In the genomic region with DNA sequence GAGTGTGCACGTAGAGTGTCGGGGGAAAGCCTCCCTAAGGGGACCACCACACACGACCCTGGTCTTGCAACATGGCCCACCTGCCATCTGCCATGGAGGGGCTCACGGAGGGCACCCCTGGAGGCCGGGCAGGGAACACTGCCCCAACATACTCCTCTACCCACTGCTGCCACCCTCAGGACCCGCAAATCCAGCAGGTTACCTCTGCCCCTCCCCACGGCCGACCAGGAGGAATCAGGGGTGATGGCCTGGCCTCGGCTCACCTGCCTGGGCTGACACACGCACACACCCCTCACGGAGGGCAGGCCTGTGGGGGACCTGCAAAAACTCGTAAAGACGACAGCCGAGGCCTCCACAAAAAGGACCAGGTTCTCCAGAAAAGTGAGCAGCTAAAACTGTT, we compare ENCODE assay signal across 25 cellular contexts. TPM values are rescaled to one million over a fixed set of nuclear protein-coding genes. Genes with fewer than 3 reads are reported as not detected.
DNase-seq lines count a peak whose midpoint lies in the region; ATAC-seq and TF ChIP-seq lines count a peak whose summit lies in the region.
"Had no signal": no experiment of that assay in that cellular context is flagged by ENCODE, and none has a peak within 500 bp of the region (broad histone marks: within the 10 kb centered on the region; RNA-seq: fewer than 3 reads in every experiment).

No MANE protein-coding gene starts in this region.

- TF ChIP-seq RAD21 in SK-N-SH (IDR thresholded peaks at IDR 0.05; ENCODE audit: low read length) = no peak

- H3K79me2 ChIP-seq in PC-3 (ENCODE audit: low read length) (no peaks in the 10 kb centered on the region), SK-N-SH (ENCODE audit: insufficient read depth) (no peaks in the 10 kb centered on the region)

- no peaks in the 10 kb centered on the region for H3K4me1 ChIP-seq in PC-3 (ENCODE audit: insufficient read depth, low read length)
- peaks cover 0 to 2% of the 10 kb centered on the region in 2 experiments; a peak in 1 of 4 replicates for H3K4me1 ChIP-seq in SK-N-SH (ENCODE audit: control insufficient read depth in 1 of 2, insufficient read depth in 2 of 2, low read depth in 1 of 2, low read length in 1 of 2)
- H3K4me1 ChIP-seq: Peyer's patch had no signal

- no peak overlapping the region for H3K27ac ChIP-seq in PC-3 (ENCODE audit: low read length)
- no peak overlapping the region for H3K27ac ChIP-seq in SK-N-SH (ENCODE audit: low read depth in 2 of 2, low read length in 1 of 2)
- H3K27ac ChIP-seq: BLaER1, HL-60, Peyer's patch had no signal

- no peaks in the 10 kb centered on the region for H3K9me2 ChIP-seq in PC-3 (replicated peaks; ENCODE audit: low read length)
- no peaks in the 10 kb centered on the region for H3K9me2 ChIP-seq in SK-N-SH

- POLR2A ChIA-PET in PC-3 (lab: Charles Lee; ENCODE audit: unreplicated experiment) (no interaction called here), SK-N-SH (lab: Yijun Ruan, JAX) (no interaction called here)

- TF ChIP-seq EP300 in SK-N-SH (IDR thresholded peaks at IDR 0.05; ENCODE audit: borderline replicate concordance in 1 of 2, low read depth in 1 of 2, low read length in 1 of 2) = no peak

- no peaks in the 10 kb centered on the region for H4K20me1 ChIP-seq in PC-3 (ENCODE audit: low read length)
- H4K20me1 ChIP-seq in SK-N-SH (ENCODE audit: insufficient read depth) = no peaks in the 10 kb centered on the region

- H2AFZ ChIP-seq in PC-3 (ENCODE audit: low read length) = no peak overlapping the region
- no peak overlapping the region for H2AFZ ChIP-seq in SK-N-SH (ENCODE audit: low read depth)

- ATAC-seq in PC-3 (no peak), GM21381 (IDR thresholded peaks at IDR 0.05; ENCODE audit: unreplicated experiment) (no peak)
- ATAC-seq: GM12878 had no signal

- H3K27me3 ChIP-seq in H7 (ENCODE audit: control insufficient read depth, insufficient read depth, low read length) (no peaks in the 10 kb centered on the region), PC-3 (ENCODE audit: low read length) (no peaks in the 10 kb centered on the region), SK-N-SH (ENCODE audit: insufficient read depth) (no peaks in the 10 kb centered on the region)
- H3K27me3 ChIP-seq: BLaER1, Peyer's patch had no signal

- no TSS peak for BruUV-seq in PC-3 (replicated peaks; lab: Mats Ljungman, UMichigan)

- no peak overlapping the region for H3K9ac ChIP-seq in PC-3 (ENCODE audit: low read length)
- no peak overlapping the region for H3K9ac ChIP-seq in SK-N-SH
- H3K9ac ChIP-seq: BLaER1 had no signal

- H3F3A ChIP-seq in PC-3 (ENCODE audit: low read length, unreplicated experiment) (no peaks in the 10 kb centered on the region), SK-N-SH (replicated peaks; ENCODE audit: insufficient read depth) (peaks cover 3% of the 10 kb centered on the region)

- TF ChIP-seq CTCF in PC-3 (conservative IDR thresholded peaks at IDR 0.05; ENCODE audit: low read depth, low read length) (0 out of 2 replicates have a peak, but pooled peaks have one; percentile 15), cardiac fibroblast (IDR thresholded peaks at IDR 0.05; ENCODE audit: low read depth, low read length) (peak; percentile 3), retinal pigment epithelial cell (conservative IDR thresholded peaks at IDR 0.05; ENCODE audit: low read depth, low read length) (peak; percentile 13), SK-N-SH (IDR thresholded peaks at IDR 0.05) (no peak)

- intact Hi-C loops in PC-3 (cut with micrococcal nuclease) = no loop called here

- peaks cover 5% of the 10 kb centered on the region for H3K36me3 ChIP-seq in H7 (replicated peaks; ENCODE audit: control insufficient read depth, insufficient read depth, low read length)
- H3K36me3 ChIP-seq in PC-3 (ENCODE audit: low read depth, low read length) = no peaks in the 10 kb centered on the region; the same call in 1 of the 2 replicates
- H3K36me3 ChIP-seq in SK-N-SH (replicated peaks in 1 of 2; ENCODE audit: control insufficient read depth in 1 of 2, insufficient read depth in 2 of 2, low read length in 1 of 2) = peaks cover 0 to 6% of the 10 kb centered on the region in 2 experiments
- H3K36me3 ChIP-seq: Peyer's patch had no signal

- H3K9me3 ChIP-seq in PC-3 (ENCODE audit: low read length) (no peaks in the 10 kb centered on the region), SK-N-SH (no peaks in the 10 kb centered on the region)
- H3K9me3 ChIP-seq: BLaER1, Peyer's patch had no signal

- CTCF ChIA-PET in PC-3 (lab: Charles Lee) (no interaction called here), SK-N-SH (lab: Yijun Ruan, JAX) (no interaction called here)

- WGBS in SK-N-SH (ENCODE audit: low lambda C conversion rate) = 85% methylated on average over 10 of the region's 14 CpGs

- H3K4me2 ChIP-seq in PC-3 (ENCODE audit: low read length) = no peak overlapping the region
- H3K4me2 ChIP-seq in SK-N-SH = no peak overlapping the region
- H3K4me2 ChIP-seq: BLaER1 had no signal

- H3K4me3 ChIP-seq in H7 (ENCODE audit: insufficient read depth, low read depth, low read length) = no peak overlapping the region
- H3K4me3 ChIP-seq in PC-3 (ENCODE audit: low read length) = no peak overlapping the region
- H3K4me3 ChIP-seq in cardiac fibroblast (replicated peaks in 1 of 2; ENCODE audit: low read depth in 2 of 2, low read length in 2 of 2) = no peak overlapping the region
- no peak overlapping the region for H3K4me3 ChIP-seq in retinal pigment epithelial cell (ENCODE audit: low read length)
- H3K4me3 ChIP-seq in SK-N-SH (ENCODE audit: low read depth in 2 of 2, low read length in 1 of 2) = no peak overlapping the region
- H3K4me3 ChIP-seq: BLaER1, GM12878, Peyer's patch had no signal

- DNase-seq in H7 = peak; percentile 72
- DNase-seq in PC-3 = no peak
- DNase-seq in cardiac fibroblast (ENCODE audit: low read depth in 2 of 2) = no peak
- DNase-seq in retinal pigment epithelial cell (ENCODE audit: low read depth) = no peak
- no peak for DNase-seq in mesenteric fat pad (ENCODE audit: low spot score)
- DNase-seq in SK-N-SH = no peak
- no peak for DNase-seq in T-helper 9 cell
- DNase-seq: CD4-positive, CD25-positive, alpha-beta regulatory T cell; DMS53; EL; GDM1; Karpas-422; NCI-H1092; NCI-H1417 treated with DMSO at 0.1 percent for 48 hours; NCI-H1694 treated with DMSO at 0.1 percent for 48 hours; NCI-H2081; NCI-H2227 treated with DMSO at 0.1 percent for 48 hours; NCI-H510A; NCI-H69; Peyer's patch; SHP77 treated with DMSO at 0.1 percent for 48 hours had no signal

TF ChIP-seq in SK-N-SH, 30 proteins besides CTCF, POLR2A, EP300 and RAD21 (continues in another document):
- TF ChIP-seq NFIC (IDR thresholded peaks at IDR 0.05; ENCODE audit: borderline replicate concordance) (no peak), MAX (IDR thresholded peaks at IDR 0.05; ENCODE audit: low read depth) (no peak), SMC3 (IDR thresholded peaks at IDR 0.05; ENCODE audit: low read depth, low read length) (no peak), RXRA (IDR thresholded peaks at IDR 0.05; ENCODE audit: borderline replicate concordance, low read depth) (no peak), FOXM1 (IDR thresholded peaks at IDR 0.05; ENCODE audit: low read depth) (no peak), FOXJ3 (CRISPR knock-in tag; IDR thresholded peaks at IDR 0.05) (no peak), GABPA (IDR thresholded peaks at IDR 0.05; ENCODE audit: low read depth) (no peak), JUND (IDR thresholded peaks at IDR 0.05) (no peak)
- TF ChIP-seq, protein P1, sequence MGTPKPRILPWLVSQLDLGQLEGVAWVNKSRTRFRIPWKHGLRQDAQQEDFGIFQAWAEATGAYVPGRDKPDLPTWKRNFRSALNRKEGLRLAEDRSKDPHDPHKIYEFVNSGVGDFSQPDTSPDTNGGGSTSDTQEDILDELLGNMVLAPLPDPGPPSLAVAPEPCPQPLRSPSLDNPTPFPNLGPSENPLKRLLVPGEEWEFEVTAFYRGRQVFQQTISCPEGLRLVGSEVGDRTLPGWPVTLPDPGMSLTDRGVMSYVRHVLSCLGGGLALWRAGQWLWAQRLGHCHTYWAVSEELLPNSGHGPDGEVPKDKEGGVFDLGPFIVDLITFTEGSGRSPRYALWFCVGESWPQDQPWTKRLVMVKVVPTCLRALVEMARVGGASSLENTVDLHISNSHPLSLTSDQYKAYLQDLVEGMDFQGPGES (IDR thresholded peaks at IDR 0.05; ENCODE audit: low read depth, low read length) = no peak

RNA-seq across cellular contexts. Expression of gene CHID1, which starts 30.2 kb away (rescaled TPM):
- 36.9 and 38.1 TPM in 2 replicates for total RNA-seq in H7 (2014; rRNA removed; shearing (Covaris generic))
- 70.2 and 116 TPM in 2 replicates for total RNA-seq in PC-3 (2014; rRNA removed)
- 72.1 TPM for total RNA-seq in mesenteric fat pad
- 194 and 231 TPM in 2 replicates for polyA plus RNA-seq in SK-N-SH (2012; rRNA removed)
- polyA plus RNA-seq in SK-N-SH (2012; cell fraction: cytosol; rRNA removed) = 153 and 192 TPM in 2 replicates
- polyA plus RNA-seq in SK-N-SH (2012; cell fraction: nucleus; rRNA removed) = 123 and 143 TPM in 2 replicates

RNA-seq across cellular contexts. Expression of gene TSPAN4, which starts 37.8 kb away (rescaled TPM):
- total RNA-seq in H7 (2014; rRNA removed; shearing (Covaris generic)) = 101 and 117 TPM in 2 replicates
- 121 and 138 TPM in 2 replicates for total RNA-seq in PC-3 (2014; rRNA removed)
- total RNA-seq in mesenteric fat pad = 120 TPM
- 201 and 226 TPM in 2 replicates for polyA plus RNA-seq in SK-N-SH (2012; rRNA removed)
- polyA plus RNA-seq in SK-N-SH (2012; cell fraction: cytosol; rRNA removed) = 66.1 and 128 TPM in 2 replicates
- polyA plus RNA-seq in SK-N-SH (2012; cell fraction: nucleus; rRNA removed) = 521 and 832 TPM in 2 replicates

RNA-seq across cellular contexts. Expression of gene POLR2L, which starts 38.1 kb away (rescaled TPM):
- 96.1 and 135 TPM in 2 replicates for total RNA-seq in H7 (2014; rRNA removed; shearing (Covaris generic))
- total RNA-seq in PC-3 (2014; rRNA removed) (661 and 1,148 TPM in 2 replicates), mesenteric fat pad (203 TPM)
- polyA plus RNA-seq in SK-N-SH (2012; rRNA removed) = 287 and 540 TPM in 2 replicates
- 228 and 230 TPM in 2 replicates for polyA plus RNA-seq in SK-N-SH (2012; cell fraction: cytosol; rRNA removed)
- 123 and 341 TPM in 2 replicates for polyA plus RNA-seq in SK-N-SH (2012; cell fraction: nucleus; rRNA removed)

RNA-seq across cellular contexts. Expression of gene AP2A2, which starts 45.2 kb away (rescaled TPM):
- total RNA-seq in H7 (2014; rRNA removed; shearing (Covaris generic)) = 36.1 and 46.8 TPM in 2 replicates
- total RNA-seq in PC-3 (2014; rRNA removed) (29.6 and 42.8 TPM in 2 replicates), mesenteric fat pad (120 TPM)
- 36.3 and 42.7 TPM in 2 replicates for polyA plus RNA-seq in SK-N-SH (2012; rRNA removed)
- polyA plus RNA-seq in SK-N-SH (2012; cell fraction: cytosol; rRNA removed) = 23.0 and 30.2 TPM in 2 replicates
- 111 and 144 TPM in 2 replicates for polyA plus RNA-seq in SK-N-SH (2012; cell fraction: nucleus; rRNA removed)

RNA-seq across cellular contexts. Expression of gene CD151, which starts 47.7 kb away (rescaled TPM):
- total RNA-seq in H7 (2014; rRNA removed; shearing (Covaris generic)) = 175 and 190 TPM in 2 replicates
- 469 and 490 TPM in 2 replicates for total RNA-seq in PC-3 (2014; rRNA removed)
- 776 TPM for total RNA-seq in mesenteric fat pad
- polyA plus RNA-seq in SK-N-SH (2012; rRNA removed) = 922 and 1,149 TPM in 2 replicates
- polyA plus RNA-seq in SK-N-SH (2012; cell fraction: cytosol; rRNA removed) = 364 and 668 TPM in 2 replicates
- 1,027 and 1,059 TPM in 2 replicates for polyA plus RNA-seq in SK-N-SH (2012; cell fraction: nucleus; rRNA removed)
